ENCODE assay signal across 1 cellular context in the genomic region with DNA sequence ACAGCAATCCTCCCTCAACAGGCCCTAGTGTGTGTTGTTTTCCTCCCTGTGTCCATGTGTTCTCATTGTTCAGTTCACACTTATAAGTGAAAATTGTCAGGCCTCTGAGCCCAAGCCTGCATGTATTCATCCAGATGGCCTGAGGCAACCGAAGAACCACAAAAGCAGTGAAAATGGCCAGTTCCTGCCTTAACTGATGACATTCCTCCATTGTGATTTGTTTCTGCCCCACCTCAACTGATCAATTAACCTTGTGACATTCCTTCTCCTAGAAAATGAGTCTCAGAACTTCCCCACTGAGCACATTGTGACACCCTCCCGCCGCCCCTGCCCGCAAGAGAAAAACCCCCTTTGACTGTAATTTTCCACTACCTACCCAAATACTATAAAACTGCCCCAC.
TF ChIP-seq lines count a peak whose summit lies in the region.

No MANE protein-coding gene starts in this region.

TF ChIP-seq in H1, 55 proteins besides CTCF, POLR2A, EP300 and RAD21:
- TF ChIP-seq HDAC6 (IDR thresholded peaks at IDR 0.05; ENCODE audit: low read depth, low read length) (no peak), SIRT6 (IDR thresholded peaks at IDR 0.05; ENCODE audit: low read length) (no peak), NANOG (IDR thresholded peaks at IDR 0.05; ENCODE audit: insufficient read depth, low read depth, low read length, poor library complexity, severe bottlenecking) (no peak), EGR1 (IDR thresholded peaks at IDR 0.05; ENCODE audit: borderline replicate concordance, low read depth, low read length) (no peak), ZNF274 (IDR thresholded peaks at IDR 0.05; ENCODE audit: borderline replicate concordance, extremely low read depth, low read length) (no peak), RNF2 (IDR thresholded peaks at IDR 0.05; ENCODE audit: borderline replicate concordance, low read depth, low read length, missing control alignments, poor library complexity, severe bottlenecking) (no peak), CEBPB (IDR thresholded peaks at IDR 0.05; ENCODE audit: low read depth, low read length) (no peak), CBX5 (IDR thresholded peaks at IDR 0.05; ENCODE audit: low read depth, low read length) (no peak), BRCA1 (IDR thresholded peaks at IDR 0.05; ENCODE audit: low read depth, low read length) (no peak), YY1 (IDR thresholded peaks at IDR 0.05; ENCODE audit: low read depth, low read length) (no peak), CREB1 (IDR thresholded peaks at IDR 0.05) (no peak), FOSL1 (IDR thresholded peaks at IDR 0.05; ENCODE audit: insufficient read depth, low read depth, low read length) (no peak), RFX5 (IDR thresholded peaks at IDR 0.05; ENCODE audit: borderline replicate concordance, low read depth, low read length) (no peak)
- TF ChIP-seq, protein P1, sequence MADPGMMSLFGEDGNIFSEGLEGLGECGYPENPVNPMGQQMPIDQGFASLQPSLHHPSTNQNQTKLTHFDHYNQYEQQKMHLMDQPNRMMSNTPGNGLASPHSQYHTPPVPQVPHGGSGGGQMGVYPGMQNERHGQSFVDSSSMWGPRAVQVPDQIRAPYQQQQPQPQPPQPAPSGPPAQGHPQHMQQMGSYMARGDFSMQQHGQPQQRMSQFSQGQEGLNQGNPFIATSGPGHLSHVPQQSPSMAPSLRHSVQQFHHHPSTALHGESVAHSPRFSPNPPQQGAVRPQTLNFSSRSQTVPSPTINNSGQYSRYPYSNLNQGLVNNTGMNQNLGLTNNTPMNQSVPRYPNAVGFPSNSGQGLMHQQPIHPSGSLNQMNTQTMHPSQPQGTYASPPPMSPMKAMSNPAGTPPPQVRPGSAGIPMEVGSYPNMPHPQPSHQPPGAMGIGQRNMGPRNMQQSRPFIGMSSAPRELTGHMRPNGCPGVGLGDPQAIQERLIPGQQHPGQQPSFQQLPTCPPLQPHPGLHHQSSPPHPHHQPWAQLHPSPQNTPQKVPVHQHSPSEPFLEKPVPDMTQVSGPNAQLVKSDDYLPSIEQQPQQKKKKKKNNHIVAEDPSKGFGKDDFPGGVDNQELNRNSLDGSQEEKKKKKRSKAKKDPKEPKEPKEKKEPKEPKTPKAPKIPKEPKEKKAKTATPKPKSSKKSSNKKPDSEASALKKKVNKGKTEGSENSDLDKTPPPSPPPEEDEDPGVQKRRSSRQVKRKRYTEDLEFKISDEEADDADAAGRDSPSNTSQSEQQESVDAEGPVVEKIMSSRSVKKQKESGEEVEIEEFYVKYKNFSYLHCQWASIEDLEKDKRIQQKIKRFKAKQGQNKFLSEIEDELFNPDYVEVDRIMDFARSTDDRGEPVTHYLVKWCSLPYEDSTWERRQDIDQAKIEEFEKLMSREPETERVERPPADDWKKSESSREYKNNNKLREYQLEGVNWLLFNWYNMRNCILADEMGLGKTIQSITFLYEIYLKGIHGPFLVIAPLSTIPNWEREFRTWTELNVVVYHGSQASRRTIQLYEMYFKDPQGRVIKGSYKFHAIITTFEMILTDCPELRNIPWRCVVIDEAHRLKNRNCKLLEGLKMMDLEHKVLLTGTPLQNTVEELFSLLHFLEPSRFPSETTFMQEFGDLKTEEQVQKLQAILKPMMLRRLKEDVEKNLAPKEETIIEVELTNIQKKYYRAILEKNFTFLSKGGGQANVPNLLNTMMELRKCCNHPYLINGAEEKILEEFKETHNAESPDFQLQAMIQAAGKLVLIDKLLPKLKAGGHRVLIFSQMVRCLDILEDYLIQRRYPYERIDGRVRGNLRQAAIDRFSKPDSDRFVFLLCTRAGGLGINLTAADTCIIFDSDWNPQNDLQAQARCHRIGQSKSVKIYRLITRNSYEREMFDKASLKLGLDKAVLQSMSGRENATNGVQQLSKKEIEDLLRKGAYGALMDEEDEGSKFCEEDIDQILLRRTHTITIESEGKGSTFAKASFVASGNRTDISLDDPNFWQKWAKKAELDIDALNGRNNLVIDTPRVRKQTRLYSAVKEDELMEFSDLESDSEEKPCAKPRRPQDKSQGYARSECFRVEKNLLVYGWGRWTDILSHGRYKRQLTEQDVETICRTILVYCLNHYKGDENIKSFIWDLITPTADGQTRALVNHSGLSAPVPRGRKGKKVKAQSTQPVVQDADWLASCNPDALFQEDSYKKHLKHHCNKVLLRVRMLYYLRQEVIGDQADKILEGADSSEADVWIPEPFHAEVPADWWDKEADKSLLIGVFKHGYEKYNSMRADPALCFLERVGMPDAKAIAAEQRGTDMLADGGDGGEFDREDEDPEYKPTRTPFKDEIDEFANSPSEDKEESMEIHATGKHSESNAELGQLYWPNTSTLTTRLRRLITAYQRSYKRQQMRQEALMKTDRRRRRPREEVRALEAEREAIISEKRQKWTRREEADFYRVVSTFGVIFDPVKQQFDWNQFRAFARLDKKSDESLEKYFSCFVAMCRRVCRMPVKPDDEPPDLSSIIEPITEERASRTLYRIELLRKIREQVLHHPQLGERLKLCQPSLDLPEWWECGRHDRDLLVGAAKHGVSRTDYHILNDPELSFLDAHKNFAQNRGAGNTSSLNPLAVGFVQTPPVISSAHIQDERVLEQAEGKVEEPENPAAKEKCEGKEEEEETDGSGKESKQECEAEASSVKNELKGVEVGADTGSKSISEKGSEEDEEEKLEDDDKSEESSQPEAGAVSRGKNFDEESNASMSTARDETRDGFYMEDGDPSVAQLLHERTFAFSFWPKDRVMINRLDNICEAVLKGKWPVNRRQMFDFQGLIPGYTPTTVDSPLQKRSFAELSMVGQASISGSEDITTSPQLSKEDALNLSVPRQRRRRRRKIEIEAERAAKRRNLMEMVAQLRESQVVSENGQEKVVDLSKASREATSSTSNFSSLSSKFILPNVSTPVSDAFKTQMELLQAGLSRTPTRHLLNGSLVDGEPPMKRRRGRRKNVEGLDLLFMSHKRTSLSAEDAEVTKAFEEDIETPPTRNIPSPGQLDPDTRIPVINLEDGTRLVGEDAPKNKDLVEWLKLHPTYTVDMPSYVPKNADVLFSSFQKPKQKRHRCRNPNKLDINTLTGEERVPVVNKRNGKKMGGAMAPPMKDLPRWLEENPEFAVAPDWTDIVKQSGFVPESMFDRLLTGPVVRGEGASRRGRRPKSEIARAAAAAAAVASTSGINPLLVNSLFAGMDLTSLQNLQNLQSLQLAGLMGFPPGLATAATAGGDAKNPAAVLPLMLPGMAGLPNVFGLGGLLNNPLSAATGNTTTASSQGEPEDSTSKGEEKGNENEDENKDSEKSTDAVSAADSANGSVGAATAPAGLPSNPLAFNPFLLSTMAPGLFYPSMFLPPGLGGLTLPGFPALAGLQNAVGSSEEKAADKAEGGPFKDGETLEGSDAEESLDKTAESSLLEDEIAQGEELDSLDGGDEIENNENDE (IDR thresholded peaks at IDR 0.05; ENCODE audit: insufficient replicate concordance, low read length) = no peak
TF ChIP-seq in H1: peak in this region for 0.
